In the genomic region with DNA sequence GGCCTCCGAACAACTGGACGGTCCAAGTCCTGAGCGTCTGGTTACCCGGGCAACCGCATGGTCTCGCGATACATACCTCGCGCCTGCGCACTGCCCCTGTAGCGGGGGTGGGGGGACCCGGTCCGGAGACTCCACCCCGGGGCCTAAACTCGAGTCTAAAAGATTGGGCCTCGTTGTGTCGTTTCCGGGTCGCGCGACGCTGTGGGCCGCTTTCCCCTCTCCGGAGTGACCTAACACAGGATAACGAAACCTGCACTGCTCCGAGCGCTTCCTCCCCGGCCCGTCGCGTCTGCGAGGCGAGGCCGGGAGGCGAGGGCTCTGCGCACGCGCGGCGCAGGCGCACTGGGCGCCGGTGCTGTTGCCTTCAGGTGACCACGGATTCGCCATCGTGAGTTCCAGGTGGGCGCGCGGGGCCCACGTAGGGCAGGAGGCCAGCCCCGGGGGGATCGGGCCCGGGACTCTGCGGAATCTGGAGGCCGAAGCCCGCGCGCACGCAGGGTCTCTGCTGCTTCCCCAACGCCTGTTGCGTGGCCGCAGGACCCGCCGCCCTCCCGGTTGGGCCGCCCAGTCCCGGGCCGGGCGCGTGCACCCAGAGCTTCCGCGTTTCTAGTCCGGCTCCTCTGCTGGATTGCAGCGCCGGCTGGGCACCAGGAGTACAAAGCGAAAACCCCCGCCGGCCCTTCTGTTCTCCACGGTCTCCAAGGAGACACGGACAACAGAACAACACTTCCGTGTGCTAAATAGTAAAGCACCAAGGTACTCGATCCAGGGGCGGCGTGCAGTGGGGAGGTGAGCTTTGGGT, we compare ENCODE assay signal across 1 cellular context.
TF ChIP-seq lines count a peak whose summit lies in the region.

A gene with protein sequence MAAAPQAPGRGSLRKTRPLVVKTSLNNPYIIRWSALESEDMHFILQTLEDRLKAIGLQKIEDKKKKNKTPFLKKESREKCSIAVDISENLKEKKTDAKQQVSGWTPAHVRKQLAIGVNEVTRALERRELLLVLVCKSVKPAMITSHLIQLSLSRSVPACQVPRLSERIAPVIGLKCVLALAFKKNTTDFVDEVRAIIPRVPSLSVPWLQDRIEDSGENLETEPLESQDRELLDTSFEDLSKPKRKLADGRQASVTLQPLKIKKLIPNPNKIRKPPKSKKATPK (plus strand): TSS at position 345 of the 802 bp plus-strand sequence. CDS start 5,960 bp downstream, outside the sequence.

TF ChIP-seq in SK-N-SH, 30 proteins besides CTCF, POLR2A, EP300 and RAD21 (continued from another document):
- TF ChIP-seq REST (IDR thresholded peaks at IDR 0.05; ENCODE audit: low read depth, low read length) (0 out of 2 replicates have a peak, but pooled peaks have one; percentile 3), JUND (IDR thresholded peaks at IDR 0.05) (peak; percentile 14; the same call in 1 of the 2 replicates), SMC3 (IDR thresholded peaks at IDR 0.05; ENCODE audit: low read depth, low read length) (no peak), PBX3 (IDR thresholded peaks at IDR 0.05) (no peak), SIN3A (IDR thresholded peaks at IDR 0.05; ENCODE audit: borderline replicate concordance, low read depth, low read length) (peak; percentile 69; the same call in 1 of the 2 replicates)
- TF ChIP-seq, protein P1, sequence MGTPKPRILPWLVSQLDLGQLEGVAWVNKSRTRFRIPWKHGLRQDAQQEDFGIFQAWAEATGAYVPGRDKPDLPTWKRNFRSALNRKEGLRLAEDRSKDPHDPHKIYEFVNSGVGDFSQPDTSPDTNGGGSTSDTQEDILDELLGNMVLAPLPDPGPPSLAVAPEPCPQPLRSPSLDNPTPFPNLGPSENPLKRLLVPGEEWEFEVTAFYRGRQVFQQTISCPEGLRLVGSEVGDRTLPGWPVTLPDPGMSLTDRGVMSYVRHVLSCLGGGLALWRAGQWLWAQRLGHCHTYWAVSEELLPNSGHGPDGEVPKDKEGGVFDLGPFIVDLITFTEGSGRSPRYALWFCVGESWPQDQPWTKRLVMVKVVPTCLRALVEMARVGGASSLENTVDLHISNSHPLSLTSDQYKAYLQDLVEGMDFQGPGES (IDR thresholded peaks at IDR 0.05; ENCODE audit: low read depth, low read length), result no peak
TF ChIP-seq in SK-N-SH: peak in this region for 14.
